Comparison of ENCODE assay signal across 8 cellular contexts in genomic region chr17:1228752-1229353, GRCh38. TPM values are rescaled to one million over a fixed set of nuclear protein-coding genes. Genes with fewer than 3 reads are reported as not detected.
A peak's percentile ranks its signal among the peaks of the same experiment; 100 is the strongest.
DNase-seq lines count a peak whose midpoint lies in the region; ATAC-seq, FAIRE-seq and TF ChIP-seq lines count a peak whose summit lies in the region.

No MANE protein-coding gene starts in this region.

- H3K4me2 ChIP-seq in PC-3 (ENCODE audit: low read length), result no peak overlapping the region

- H3K36me3 ChIP-seq in prostate gland, result no peaks in the 10 kb centered on the region
- no peaks in the 10 kb centered on the region for H3K36me3 ChIP-seq in PC-3 (ENCODE audit: low read depth, low read length)

- ATAC-seq in HG03039 (IDR thresholded peaks at IDR 0.05; ENCODE audit: unreplicated experiment) (peak; percentile 21), PC-3 (no peak)

- no peak for TF ChIP-seq POLR2A in prostate gland (IDR thresholded peaks at IDR 0.05)

- DNase-seq in GM18507 (ENCODE audit: extremely low spot score, insufficient read length, low read depth) (peak; percentile 23), coronary artery (ENCODE audit: low spot score) (no peak), prostate gland (ENCODE audit: low spot score) (no peak), NOMO-1 treated with dmso at 0.1 percent for 144 hours (lab: John Stamatoyannopoulos, UW; ENCODE audit: unreplicated experiment) (no peak), PC-3 (no peak), Ammon's horn (ENCODE audit: low spot score) (no peak), OCI-M1 (lab: John Stamatoyannopoulos, UW) (no peak)

- H3K9me3 ChIP-seq in prostate gland (no peaks in the 10 kb centered on the region), PC-3 (ENCODE audit: low read length) (no peaks in the 10 kb centered on the region)

- H2AFZ ChIP-seq in PC-3 (ENCODE audit: low read length), result no peak overlapping the region

- H3K27me3 ChIP-seq in prostate gland (replicated peaks; ENCODE audit: insufficient read depth) (peaks cover 4% of the 10 kb centered on the region), PC-3 (ENCODE audit: low read length) (peaks cover 7% of the 10 kb centered on the region)

- TF ChIP-seq CTCF in coronary artery (IDR thresholded peaks at IDR 0.05) (no peak), prostate gland (IDR thresholded peaks at IDR 0.05) (no peak), PC-3 (conservative IDR thresholded peaks at IDR 0.05; ENCODE audit: low read depth, low read length) (no peak)

- under 1% methylated on average over 40 of the region's 86 CpGs for WGBS in prostate gland

- H3F3A ChIP-seq in PC-3 (ENCODE audit: low read length, unreplicated experiment), result no peaks in the 10 kb centered on the region

- no TSS peak for BruUV-seq in PC-3 (replicated peaks; lab: Mats Ljungman, UMichigan)

- intact Hi-C loops in prostate gland (cut with DNase I), result no loop called here
- intact Hi-C loops in PC-3 (cut with micrococcal nuclease), result no loop called here

- H4K20me1 ChIP-seq in PC-3 (ENCODE audit: low read length), result no peaks in the 10 kb centered on the region

- CTCF ChIA-PET in PC-3 (lab: Charles Lee), result interaction anchor here (0.6 kb wide), 1 partner anchor 57 kb away, joined by 4 read pairs; no protein-coding TSS in a partner anchor

- peak overlapping the region; percentile 88 for H3K4me3 ChIP-seq in coronary artery
- peak overlapping the region; percentile 43 to 47 for H3K4me3 ChIP-seq in prostate gland
- no peak overlapping the region for H3K4me3 ChIP-seq in PC-3 (ENCODE audit: low read length)

- H3K4me1 ChIP-seq in prostate gland (replicated peaks) (peaks cover 9% of the 10 kb centered on the region), PC-3 (ENCODE audit: insufficient read depth, low read length) (peaks cover 6% of the 10 kb centered on the region; the same call in 1 of the 2 replicates)

- H3K9ac ChIP-seq in PC-3 (ENCODE audit: low read length), result no peak overlapping the region

- no peaks in the 10 kb centered on the region for H3K79me2 ChIP-seq in PC-3 (ENCODE audit: low read length)

- FAIRE-seq in GM18507 (lab: Jason Lieb, UNC), result no peak

- H3K27ac ChIP-seq in coronary artery, result peak overlapping the region; percentile 13 to 74
- peak overlapping the region in 1 of 2 donors; percentile 5 for H3K27ac ChIP-seq in prostate gland
- no peak overlapping the region for H3K27ac ChIP-seq in PC-3 (ENCODE audit: low read length)

- H3K9me2 ChIP-seq in PC-3 (replicated peaks; ENCODE audit: low read length), result no peaks in the 10 kb centered on the region

- POLR2A ChIA-PET in PC-3 (lab: Charles Lee; ENCODE audit: unreplicated experiment), result no interaction called here

RNA-seq across cellular contexts. Expression of gene BHLHA9, which starts 41.4 kb away (rescaled TPM):
- total RNA-seq in prostate gland (not detected), PC-3 (2014; rRNA removed) (not detected in 2 replicates)

RNA-seq across cellular contexts. Expression of gene ABR, which starts 49.1 kb away (rescaled TPM):
- 10 to 100 TPM; 80.7 to 82.7 TPM for total RNA-seq in prostate gland
- 35.4 and 58.5 TPM in 2 replicates for total RNA-seq in PC-3 (2014; rRNA removed)

RNA-seq across cellular contexts. Expression of gene TRARG1, which starts 50.6 kb away (rescaled TPM):
- under 1 TPM in 1 of 2 donors, not detected in 1; 0.40 TPM for total RNA-seq in prostate gland
- not detected in 2 replicates for total RNA-seq in PC-3 (2014; rRNA removed)
